ENCODE assay signal across 20 cellular contexts in genomic region chrX:124393659-124394058, GRCh38. TPM values are rescaled to one million over a fixed set of nuclear protein-coding genes. Genes with fewer than 3 reads are reported as not detected.
"Had no signal": no experiment of that assay in that cellular context is flagged by ENCODE, and none has a peak within 500 bp of the region (broad histone marks: within the 10 kb centered on the region; RNA-seq: fewer than 3 reads in every experiment).

No MANE protein-coding gene starts in this region.

- H3K27ac Mint-ChIP-seq: activated CD8-positive, alpha-beta memory T cell treated with anti-CD3 and anti-CD28 coated beads, Interleukin-2, amount 10 ng/mL, durations not matched to agents 7 days and 5 days had no signal

- H3K4me3 Mint-ChIP-seq: activated CD8-positive, alpha-beta memory T cell treated with anti-CD3 and anti-CD28 coated beads, Interleukin-2, amount 10 ng/mL, durations not matched to agents 7 days and 5 days had no signal

- DNase-seq: activated CD4-positive, alpha-beta T cell treated with anti-CD3 and anti-CD28 coated beads, Interleukin-2, amount 50 U/mL, for 4 hours; activated CD8-positive, alpha-beta memory T cell treated with anti-CD3 and anti-CD28 coated beads, Interleukin-2, amount 10 ng/mL, durations not matched to agents 7 days and 5 days; activated T-cell treated with anti-CD3 and anti-CD28 coated beads for 4 hours; body of pancreas; erythroblast; foreskin fibroblast; left colon; mesenchymal stem cell; nucleus accumbens; right cardiac atrium; stimulated activated CD4-positive, alpha-beta T cell treated with anti-CD3 and anti-CD28 coated beads, Interleukin-4, amount 100 ng/mL, for 24 hours; stomach; transverse colon had no signal

- H3K27me3 Mint-ChIP-seq: activated CD8-positive, alpha-beta memory T cell treated with anti-CD3 and anti-CD28 coated beads, Interleukin-2, amount 10 ng/mL, durations not matched to agents 7 days and 5 days had no signal

- ATAC-seq: activated CD4-positive, CD25-positive, alpha-beta regulatory T cell treated with anti-CD3 and anti-CD28 coated beads, Interleukin-2, amount 50 U/mL, for 24 hours; body of pancreas; left colon; right cardiac atrium; SK-N-SH treated with all-trans-retinoic acid at 6 μM for 48 hours had no signal

RNA-seq across cellular contexts. Expression of gene SH2D1A, which starts 47.3 kb away (rescaled TPM):
- total RNA-seq: cardiac muscle cell, chondrocyte, fibroblast of lung, myocyte, pulmonary artery endothelial cell had no signal
